Comparison of ENCODE assay signal across 23 cellular contexts in the genomic region with DNA sequence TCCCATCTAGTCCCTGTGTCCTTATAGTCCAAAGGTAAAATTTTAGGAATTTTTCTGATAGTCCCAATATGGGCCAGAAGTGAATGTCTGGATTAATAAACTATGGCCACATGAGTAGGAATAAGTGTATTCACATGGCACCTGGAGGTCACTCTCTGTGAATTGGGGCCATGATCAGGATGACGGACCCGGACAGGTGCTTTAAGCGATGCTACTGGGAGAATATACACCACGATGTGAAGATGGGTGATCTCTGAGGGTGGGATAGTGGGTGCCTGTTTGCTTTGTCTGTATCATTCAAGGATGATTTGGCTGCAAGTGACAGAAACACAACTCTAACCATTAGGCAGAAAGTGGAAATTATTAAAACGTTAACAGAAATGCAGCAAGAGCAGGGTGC.
"Had no signal": no experiment of that assay in that cellular context is flagged by ENCODE, and none has a peak within 500 bp of the region (broad histone marks: within the 10 kb centered on the region; RNA-seq: fewer than 3 reads in every experiment).

No MANE protein-coding gene starts in this region.

- H3K4me3 ChIP-seq: PC-9, Peyer's patch, SJSA1, SK-N-MC had no signal

- ATAC-seq: Right ventricle myocardium inferior had no signal

- H3K4me2 ChIP-seq: KMS-11, PC-9 had no signal

- H3K9ac ChIP-seq: KMS-11 had no signal

- H3K27me3 ChIP-seq: Peyer's patch, SJSA1 had no signal

- H3K9me3 ChIP-seq: Peyer's patch, SJSA1 had no signal

- H3K27ac ChIP-seq: KMS-11, PC-9, Peyer's patch, SJSA1, SK-N-MC had no signal

- H2AFZ ChIP-seq: PC-9 had no signal

- DNase-seq: Kasumi-1, MM.1S, NCI-H1105 treated with DMSO at 0.1 percent for 48 hours, NCI-H1417 treated with DMSO at 0.1 percent for 48 hours, NCI-H146, NCI-H1694 treated with DMSO at 0.1 percent for 48 hours, NCI-H1930, NCI-H2081, NCI-H2107, NCI-H2171, NCI-H226, NCI-H446, NCI-H510A, NCI-H524 treated with DMSO at 0.1 percent for 48 hours, NCI-H69, NCI-H774, PC-9, Peyer's patch, SHP77 treated with DMSO at 0.1 percent for 48 hours had no signal

- H3K36me3 ChIP-seq: Peyer's patch, SJSA1 had no signal
